In genomic region chr12:6430124-6430989, GRCh38 we compare ENCODE assay signal across 8 cellular contexts. TPM values are rescaled to one million over a fixed set of nuclear protein-coding genes. Genes with fewer than 3 reads are reported as not detected.
A peak's percentile ranks its signal among the peaks of the same experiment; 100 is the strongest.
DNase-seq lines count a peak whose midpoint lies in the region; ATAC-seq and TF ChIP-seq lines count a peak whose summit lies in the region.

No MANE protein-coding gene starts in this region.

- H3K4me3 Mint-ChIP-seq in activated T-helper 1 cell treated with anti-CD3 and anti-CD28 coated beads, Interleukin-12 subunit alpha, Interleukin-12 subunit beta, Interleukin-2, Interleukin-4 antibody, amounts not matched to agents 30 ng/mL and 10 ng/mL and 1 ng/mL, durations not matched to agents 14 hours and 24 hours and 36 hours: peak overlapping the region; percentile 48
- H3K4me3 Mint-ChIP-seq in osteocyte (ENCODE audit: unreplicated experiment): peak overlapping the region; percentile 26

- TF ChIP-seq CTCF in osteocyte (IDR thresholded peaks at IDR 0.05): no peak

- H3K27me3 Mint-ChIP-seq in activated T-helper 1 cell treated with anti-CD3 and anti-CD28 coated beads, Interleukin-12 subunit alpha, Interleukin-12 subunit beta, Interleukin-2, Interleukin-4 antibody, amounts not matched to agents 30 ng/mL and 10 ng/mL and 1 ng/mL, durations not matched to agents 14 hours and 24 hours and 36 hours (ENCODE audit: insufficient read depth): no peaks in the 10 kb centered on the region
- H3K27me3 Mint-ChIP-seq in osteocyte (ENCODE audit: unreplicated experiment): no peaks in the 10 kb centered on the region

- DNase-seq in DMS53 (lab: John Stamatoyannopoulos, UW): peak; percentile 91
- peak; percentile 99 for DNase-seq in NCI-H226
- no peak for DNase-seq in activated T-helper 1 cell treated with anti-CD3 and anti-CD28 coated beads, Interleukin-12 subunit alpha, Interleukin-12 subunit beta, Interleukin-2, Interleukin-4 antibody, amounts not matched to agents 30 ng/mL and 10 ng/mL and 1 ng/mL, durations not matched to agents 14 hours and 24 hours and 36 hours (ENCODE audit: low spot score)
- DNase-seq in foreskin melanocyte: peak; percentile 11
- DNase-seq in osteocyte (ENCODE audit: extremely low spot score, unreplicated experiment): peak; percentile 88
- no peak for DNase-seq in retina

- ATAC-seq in GM19023 (IDR thresholded peaks at IDR 0.05; ENCODE audit: unreplicated experiment) (no peak), HG03460 (IDR thresholded peaks at IDR 0.05; ENCODE audit: unreplicated experiment) (no peak)

- intact Hi-C loops in activated T-helper 1 cell treated with anti-CD3 and anti-CD28 coated beads, Interleukin-12 subunit alpha, Interleukin-12 subunit beta, Interleukin-2, Interleukin-4 antibody, amounts not matched to agents 30 ng/mL and 10 ng/mL and 1 ng/mL, durations not matched to agents 14 hours and 24 hours and 36 hours (cut with micrococcal nuclease): no loop called here

- H3K4me1 Mint-ChIP-seq in activated T-helper 1 cell treated with anti-CD3 and anti-CD28 coated beads, Interleukin-12 subunit alpha, Interleukin-12 subunit beta, Interleukin-2, Interleukin-4 antibody, amounts not matched to agents 30 ng/mL and 10 ng/mL and 1 ng/mL, durations not matched to agents 14 hours and 24 hours and 36 hours (ENCODE audit: low read depth): peaks cover 75% of the 10 kb centered on the region
- H3K4me1 Mint-ChIP-seq in osteocyte (ENCODE audit: unreplicated experiment): peaks cover 21% of the 10 kb centered on the region

- peak overlapping the region; percentile 87 for H3K27ac Mint-ChIP-seq in activated T-helper 1 cell treated with anti-CD3 and anti-CD28 coated beads, Interleukin-12 subunit alpha, Interleukin-12 subunit beta, Interleukin-2, Interleukin-4 antibody, amounts not matched to agents 30 ng/mL and 10 ng/mL and 1 ng/mL, durations not matched to agents 14 hours and 24 hours and 36 hours
- H3K27ac Mint-ChIP-seq in osteocyte (ENCODE audit: unreplicated experiment): peak overlapping the region; percentile 93

- H3K36me3 Mint-ChIP-seq in activated T-helper 1 cell treated with anti-CD3 and anti-CD28 coated beads, Interleukin-12 subunit alpha, Interleukin-12 subunit beta, Interleukin-2, Interleukin-4 antibody, amounts not matched to agents 30 ng/mL and 10 ng/mL and 1 ng/mL, durations not matched to agents 14 hours and 24 hours and 36 hours (ENCODE audit: low read depth): peaks cover 1% of the 10 kb centered on the region
- no peaks in the 10 kb centered on the region for H3K36me3 Mint-ChIP-seq in osteocyte (ENCODE audit: unreplicated experiment)

- H3K9me3 Mint-ChIP-seq in activated T-helper 1 cell treated with anti-CD3 and anti-CD28 coated beads, Interleukin-12 subunit alpha, Interleukin-12 subunit beta, Interleukin-2, Interleukin-4 antibody, amounts not matched to agents 30 ng/mL and 10 ng/mL and 1 ng/mL, durations not matched to agents 14 hours and 24 hours and 36 hours: no peaks in the 10 kb centered on the region
- H3K9me3 Mint-ChIP-seq in osteocyte (ENCODE audit: unreplicated experiment): no peaks in the 10 kb centered on the region

RNA-seq across cellular contexts. Expression of gene CD27, which starts 14.4 kb away (rescaled TPM):
- 82.1 and 82.3 TPM in 2 replicates for total RNA-seq in activated T-helper 1 cell treated with anti-CD3 and anti-CD28 coated beads, Interleukin-12 subunit alpha, Interleukin-12 subunit beta, Interleukin-2, Interleukin-4 antibody, amounts not matched to agents 30 ng/mL and 10 ng/mL and 1 ng/mL, durations not matched to agents 14 hours and 24 hours and 36 hours
- total RNA-seq in osteocyte: not detected in 2 replicates

RNA-seq across cellular contexts. Expression of gene TAPBPL, which starts 21.5 kb away (rescaled TPM):
- 34.1 and 34.3 TPM in 2 replicates for total RNA-seq in activated T-helper 1 cell treated with anti-CD3 and anti-CD28 coated beads, Interleukin-12 subunit alpha, Interleukin-12 subunit beta, Interleukin-2, Interleukin-4 antibody, amounts not matched to agents 30 ng/mL and 10 ng/mL and 1 ng/mL, durations not matched to agents 14 hours and 24 hours and 36 hours
- 13.1 and 17.0 TPM in 2 replicates for total RNA-seq in osteocyte

RNA-seq across cellular contexts. Expression of gene VAMP1, which starts 40.1 kb away (rescaled TPM):
- total RNA-seq in activated T-helper 1 cell treated with anti-CD3 and anti-CD28 coated beads, Interleukin-12 subunit alpha, Interleukin-12 subunit beta, Interleukin-2, Interleukin-4 antibody, amounts not matched to agents 30 ng/mL and 10 ng/mL and 1 ng/mL, durations not matched to agents 14 hours and 24 hours and 36 hours: 49.7 and 52.8 TPM in 2 replicates
- total RNA-seq in osteocyte: 6.9 and 9.1 TPM in 2 replicates

RNA-seq across cellular contexts. Expression of gene LTBR, which starts 46.4 kb away (rescaled TPM):
- 0.64 and 1.3 TPM in 2 replicates for total RNA-seq in activated T-helper 1 cell treated with anti-CD3 and anti-CD28 coated beads, Interleukin-12 subunit alpha, Interleukin-12 subunit beta, Interleukin-2, Interleukin-4 antibody, amounts not matched to agents 30 ng/mL and 10 ng/mL and 1 ng/mL, durations not matched to agents 14 hours and 24 hours and 36 hours
- total RNA-seq in osteocyte: 16.4 and 17.0 TPM in 2 replicates

RNA-seq across cellular contexts. Expression of gene SCNN1A, which starts 55.0 kb away (rescaled TPM):
- 0.05 and 0.32 TPM in 2 replicates for total RNA-seq in activated T-helper 1 cell treated with anti-CD3 and anti-CD28 coated beads, Interleukin-12 subunit alpha, Interleukin-12 subunit beta, Interleukin-2, Interleukin-4 antibody, amounts not matched to agents 30 ng/mL and 10 ng/mL and 1 ng/mL, durations not matched to agents 14 hours and 24 hours and 36 hours
- 2.5 and 3.2 TPM in 2 replicates for total RNA-seq in osteocyte

Comparison
In these comparisons a context has a peak if more than half of its experiments do, and no peak if none do; other contexts are left out.
1. DNase-seq: peak in DMS53 (single experiment), NCI-H226 (single experiment), foreskin melanocyte (single experiment) and osteocyte (single experiment); none in activated T-helper 1 cell treated with anti-CD3 and anti-CD28 coated beads, Interleukin-12 subunit alpha, Interleukin-12 subunit beta, Interleukin-2, Interleukin-4 antibody, amounts not matched to agents 30 ng/mL and 10 ng/mL and 1 ng/mL, durations not matched to agents 14 hours and 24 hours and 36 hours (single experiment) and retina (single experiment).
2. RNA of gene CD27, which starts 14.4 kb away (total RNA-seq): 82.1 to 82.3 TPM in activated T-helper 1 cell treated with anti-CD3 and anti-CD28 coated beads, Interleukin-12 subunit alpha, Interleukin-12 subunit beta, Interleukin-2, Interleukin-4 antibody, amounts not matched to agents 30 ng/mL and 10 ng/mL and 1 ng/mL, durations not matched to agents 14 hours and 24 hours and 36 hours; not detected in osteocyte; every median in the first group is over 10 times any median in the second.